8 cellular contexts compared by ENCODE assay signal in genomic region chr17:73901661-73902415, GRCh38.
A peak's percentile ranks its signal among the peaks of the same experiment; 100 is the strongest.
DNase-seq lines count a peak whose midpoint lies in the region; ATAC-seq and TF ChIP-seq lines count a peak whose summit lies in the region.

No MANE protein-coding gene starts in this region.

- H3K9me3 Mint-ChIP-seq in mesothelial cell of epicardium = peaks cover 3% of the 10 kb centered on the region

- H3K36me3 ChIP-seq in breast epithelium (no peaks in the 10 kb centered on the region), thyroid gland (no peaks in the 10 kb centered on the region)

- H3K27me3 ChIP-seq in breast epithelium (peaks cover 0 to 36% of the 10 kb centered on the region in 2 donors), thyroid gland (peaks cover 4% of the 10 kb centered on the region)

- peak; percentile 75 for DNase-seq in DMS153 treated with DMSO at 0.1 percent for 48 hours (lab: John Stamatoyannopoulos, UW; ENCODE audit: unreplicated experiment)
- DNase-seq in NCI-H82 (lab: John Stamatoyannopoulos, UW) = peak; percentile 98
- DNase-seq in breast epithelium (ENCODE audit: low spot score in 2 of 2) = peak in 1 of 2 donors; percentile 30
- peak in 1 of 2 experiments; percentile 57 for DNase-seq in mesothelial cell of epicardium (ENCODE audit: low spot score in 2 of 2, unreplicated experiment in 2 of 2)
- DNase-seq in thyroid gland = peak; percentile 25 to 28
- DNase-seq in NCI-H1694 (lab: John Stamatoyannopoulos, UW) = no peak

- WGBS in thyroid gland, 2 donors = 5 to 6% methylated on average over 35 to 45 of the region's 49 CpGs

- H3K27me3 Mint-ChIP-seq in mesothelial cell of epicardium (ENCODE audit: low read depth) = peaks cover 93% of the 10 kb centered on the region

- H3K4me3 Mint-ChIP-seq in mesothelial cell of epicardium = peak overlapping the region; percentile 73

- TF ChIP-seq POLR2A in breast epithelium (IDR thresholded peaks at IDR 0.05) (no peak), thyroid gland (IDR thresholded peaks at IDR 0.05) (no peak)

- no peaks in the 10 kb centered on the region for H3K36me3 Mint-ChIP-seq in mesothelial cell of epicardium

- no peak for ATAC-seq in GM19397 (IDR thresholded peaks at IDR 0.05; ENCODE audit: unreplicated experiment)
- ATAC-seq in HG02938 (IDR thresholded peaks at IDR 0.05; ENCODE audit: unreplicated experiment) = no peak

- H3K4me1 ChIP-seq in breast epithelium = no peaks in the 10 kb centered on the region
- H3K4me1 ChIP-seq in thyroid gland = peaks cover 10 to 18% of the 10 kb centered on the region in 2 donors

- H3K27ac ChIP-seq in breast epithelium = no peak overlapping the region
- no peak overlapping the region for H3K27ac ChIP-seq in thyroid gland

- H3K9me3 ChIP-seq in breast epithelium = no peaks in the 10 kb centered on the region
- no peaks in the 10 kb centered on the region for H3K9me3 ChIP-seq in thyroid gland

- TF ChIP-seq CTCF in breast epithelium (IDR thresholded peaks at IDR 0.05) = no peak
- TF ChIP-seq CTCF in mesothelial cell of epicardium (IDR thresholded peaks at IDR 0.05; ENCODE audit: unreplicated experiment) = no peak
- no peak for TF ChIP-seq CTCF in thyroid gland (IDR thresholded peaks at IDR 0.05)

- intact Hi-C loops in breast epithelium (cut with DNase I; ENCODE audit: low total_unique reads) (no loop called here), thyroid gland (cut with DNase I) (no loop called here)

- H3K4me3 ChIP-seq in breast epithelium (peak overlapping the region; percentile 14 to 61 (median 48)), thyroid gland (replicated peaks in 1 of 3) (peak overlapping the region in 1 of 3 donors; percentile 12)

- H3K4me1 Mint-ChIP-seq in mesothelial cell of epicardium = peaks cover 6% of the 10 kb centered on the region

- H3K27ac Mint-ChIP-seq in mesothelial cell of epicardium = no peak overlapping the region
